In the genomic region with DNA sequence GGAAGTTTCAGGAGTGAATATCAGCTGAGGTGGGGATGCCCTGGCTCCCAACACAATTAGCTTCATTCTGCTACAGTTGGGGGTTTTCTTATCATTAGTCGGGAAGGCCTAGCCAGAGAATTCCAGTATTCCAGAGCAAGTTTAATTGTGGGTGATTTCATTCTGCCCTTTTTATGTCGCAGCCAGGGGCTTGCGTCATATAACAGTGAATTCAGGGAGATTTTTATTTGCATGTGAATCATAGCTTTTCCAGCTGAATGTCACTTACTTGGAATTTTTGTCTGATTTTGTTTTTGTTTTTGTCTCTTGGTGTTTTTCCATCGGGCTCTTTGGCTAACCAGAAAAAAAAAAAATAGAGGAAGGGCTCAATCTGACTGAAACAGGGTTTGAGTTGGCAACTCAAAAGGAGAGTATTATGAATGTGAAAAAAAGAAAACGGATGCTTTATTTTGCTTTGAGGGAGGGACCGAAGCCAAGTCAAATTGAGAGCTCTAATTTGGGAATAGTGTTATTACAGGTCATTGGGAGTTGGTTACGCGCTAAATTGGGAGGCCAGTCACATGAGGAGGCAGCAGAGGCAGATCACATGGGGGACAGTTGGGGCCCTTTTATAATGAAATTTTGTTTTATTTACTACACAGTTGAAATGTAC, we compare ENCODE assay signal across 9 cellular contexts.
DNase-seq lines count a peak whose midpoint lies in the region; ATAC-seq and TF ChIP-seq lines count a peak whose summit lies in the region.
"Had no signal": no experiment of that assay in that cellular context is flagged by ENCODE, and none has a peak within 500 bp of the region (broad histone marks: within the 10 kb centered on the region; RNA-seq: fewer than 3 reads in every experiment).

No MANE protein-coding gene starts in this region.

- no peak for TF ChIP-seq CTCF in epithelial cell of esophagus (IDR thresholded peaks at IDR 0.05; ENCODE audit: insufficient read depth, low read depth, low read length, missing control alignments)
- no peak for TF ChIP-seq CTCF in mucosa of descending colon (IDR thresholded peaks at IDR 0.05)
- no peak for TF ChIP-seq CTCF in upper lobe of right lung (IDR thresholded peaks at IDR 0.05)

- DNase-seq in MG63 (peak; percentile 57), epithelial cell of esophagus (ENCODE audit: low read depth) (peak; percentile 46), mucosa of descending colon (peak in 1 of 3 donors; percentile 35), upper lobe of right lung (no peak), DMS 273 (lab: John Stamatoyannopoulos, UW; ENCODE audit: unreplicated experiment) (no peak), OCI-M1 (lab: John Stamatoyannopoulos, UW) (no peak)
- DNase-seq in stimulated activated naive CD8-positive, alpha-beta T cell treated with anti-CD3 and anti-CD28 coated beads, Interleukin-15, amount 100 ng/mL, for 72 hours, result no peak
- DNase-seq: NCI-H2029 had no signal

- peaks cover 58% of the 10 kb centered on the region for H3K27me3 Mint-ChIP-seq in stimulated activated naive CD8-positive, alpha-beta T cell treated with anti-CD3 and anti-CD28 coated beads, Interleukin-15, amount 100 ng/mL, for 72 hours

- H3K4me1 Mint-ChIP-seq in stimulated activated naive CD8-positive, alpha-beta T cell treated with anti-CD3 and anti-CD28 coated beads, Interleukin-15, amount 100 ng/mL, for 72 hours, result peaks cover 53% of the 10 kb centered on the region

- ATAC-seq in mucosa of descending colon, result peak; percentile 10
- no peak for ATAC-seq in upper lobe of right lung
- no peak for ATAC-seq in stimulated activated naive CD8-positive, alpha-beta T cell treated with anti-CD3 and anti-CD28 coated beads, Interleukin-15, amount 100 ng/mL, for 72 hours

- H3K4me3 Mint-ChIP-seq in stimulated activated naive CD8-positive, alpha-beta T cell treated with anti-CD3 and anti-CD28 coated beads, Interleukin-15, amount 100 ng/mL, for 72 hours, result no peak overlapping the region

- H3K27ac ChIP-seq in upper lobe of right lung, result peak overlapping the region; percentile 65
- H3K27ac ChIP-seq: neutrophil had no signal

- no peak overlapping the region for H3K4me3 ChIP-seq in MG63
- no peak overlapping the region for H3K4me3 ChIP-seq in epithelial cell of esophagus (ENCODE audit: low read length)
- no peak overlapping the region for H3K4me3 ChIP-seq in mucosa of descending colon
- H3K4me3 ChIP-seq in upper lobe of right lung, result no peak overlapping the region

- H3K4me1 ChIP-seq in mucosa of descending colon (ENCODE audit: low read depth) (no peaks in the 10 kb centered on the region), upper lobe of right lung (peaks cover 37% of the 10 kb centered on the region)

- intact Hi-C loops in mucosa of descending colon (cut with DNase I, micrococcal nuclease), result no loop called here
- intact Hi-C loops in upper lobe of right lung (cut with DNase I), result no loop called here

- H3K27ac Mint-ChIP-seq in stimulated activated naive CD8-positive, alpha-beta T cell treated with anti-CD3 and anti-CD28 coated beads, Interleukin-15, amount 100 ng/mL, for 72 hours, result peak overlapping the region in 1 of 2 donors; percentile 62

- H3K36me3 ChIP-seq in MG63, result no peaks in the 10 kb centered on the region
- H3K36me3 ChIP-seq in mucosa of descending colon (ENCODE audit: low read depth), result no peaks in the 10 kb centered on the region
- H3K36me3 ChIP-seq in upper lobe of right lung, result no peaks in the 10 kb centered on the region
- H3K36me3 ChIP-seq: neutrophil had no signal

- H3K27me3 ChIP-seq in MG63 (no peaks in the 10 kb centered on the region), upper lobe of right lung (no peaks in the 10 kb centered on the region)
- H3K27me3 ChIP-seq: neutrophil had no signal

- no peaks in the 10 kb centered on the region for H3K9me3 Mint-ChIP-seq in stimulated activated naive CD8-positive, alpha-beta T cell treated with anti-CD3 and anti-CD28 coated beads, Interleukin-15, amount 100 ng/mL, for 72 hours

- H3K9me3 ChIP-seq in MG63 (no peaks in the 10 kb centered on the region), mucosa of descending colon (no peaks in the 10 kb centered on the region), upper lobe of right lung (no peaks in the 10 kb centered on the region)
- H3K9me3 ChIP-seq: neutrophil had no signal

Comparison
In these comparisons a context has a peak if more than half of its experiments do, and no peak if none do; other contexts are left out.
1. DNase-seq: peak in MG63 (single experiment) and epithelial cell of esophagus (single experiment); none in upper lobe of right lung (single experiment), DMS 273 (single experiment), OCI-M1 (single experiment) and stimulated activated naive CD8-positive, alpha-beta T cell treated with anti-CD3 and anti-CD28 coated beads, Interleukin-15, amount 100 ng/mL, for 72 hours (0 of 2).